In the genomic region with DNA sequence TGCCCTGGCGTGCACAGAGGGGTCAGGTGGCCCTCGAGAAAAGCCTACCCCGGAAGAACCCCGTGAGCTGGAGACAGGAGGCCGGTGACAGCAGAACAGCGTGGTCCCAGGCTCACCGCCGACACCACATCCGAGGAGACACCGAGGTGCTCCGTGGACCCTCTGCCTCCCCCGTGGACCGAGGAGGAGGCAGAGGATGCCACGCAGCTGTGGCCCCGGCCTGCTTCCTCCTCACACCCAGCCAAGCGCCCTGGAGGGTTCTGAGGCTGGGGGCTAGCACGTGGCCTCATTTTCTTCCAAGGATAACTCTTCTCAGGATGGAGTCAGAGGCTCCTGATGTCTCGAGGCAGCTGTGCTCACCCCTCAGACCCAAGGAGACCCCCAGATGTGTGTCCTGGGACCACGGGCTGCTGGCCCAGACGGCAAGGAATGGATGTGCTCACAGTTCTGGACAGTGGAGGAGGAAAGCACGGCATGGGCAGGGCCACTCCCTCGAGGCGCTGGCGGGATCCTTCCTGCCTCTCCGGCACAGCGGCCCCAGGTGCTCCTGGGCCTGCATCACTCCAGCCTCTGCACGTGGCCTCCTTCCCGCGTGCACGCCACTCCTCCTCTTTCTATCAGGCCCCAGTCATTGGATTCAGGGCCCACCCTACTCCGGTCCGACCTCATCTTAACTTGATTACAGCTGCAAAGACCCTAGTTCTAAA, we compare ENCODE assay signal across 20 cellular contexts. TPM values are rescaled to one million over a fixed set of nuclear protein-coding genes. Genes with fewer than 3 reads are reported as not detected.
DNase-seq lines count a peak whose midpoint lies in the region; ATAC-seq and TF ChIP-seq lines count a peak whose summit lies in the region.
"Had no signal": no experiment of that assay in that cellular context is flagged by ENCODE, and none has a peak within 500 bp of the region (broad histone marks: within the 10 kb centered on the region; RNA-seq: fewer than 3 reads in every experiment).

No MANE protein-coding gene starts in this region.

- H3K4me1 Mint-ChIP-seq in neural crest cell: no peaks in the 10 kb centered on the region
- H3K4me1 Mint-ChIP-seq: activated T-helper 17 cell treated with anti-CD3 and anti-CD28 coated beads, Interleukin-2, amount 50 U/mL, for 72 hours had no signal

- intact Hi-C loops in heart right ventricle (cut with DNase I) (no loop called here), left cardiac atrium (cut with DNase I) (no loop called here), dorsolateral prefrontal cortex (cut with DNase I) (no loop called here), upper lobe of right lung (cut with DNase I) (no loop called here)

- H3K27me3 ChIP-seq in heart right ventricle (peaks cover 0 to 26% (median 12%) of the 10 kb centered on the region in 7 donors), dorsolateral prefrontal cortex (no peaks in the 10 kb centered on the region), upper lobe of right lung (peaks cover 11% of the 10 kb centered on the region)

- 66 to 70% methylated on average over 32 of the region's 32 CpGs for WGBS in heart right ventricle, 2 donors

- no peak for TF ChIP-seq CTCF in heart right ventricle (IDR thresholded peaks at IDR 0.05)
- TF ChIP-seq CTCF in dorsolateral prefrontal cortex (IDR thresholded peaks at IDR 0.05 in 54 of 56, conservative IDR thresholded peaks at IDR 0.05 in 2 of 56; ENCODE audit: low read depth in 1 of 56, partially characterized antibody in 56 of 56): no peak
- TF ChIP-seq CTCF in neural crest cell (conservative IDR thresholded peaks at IDR 0.05): no peak
- no peak for TF ChIP-seq CTCF in upper lobe of right lung (IDR thresholded peaks at IDR 0.05)

- no peak overlapping the region for H3K4me3 Mint-ChIP-seq in neural crest cell
- H3K4me3 Mint-ChIP-seq: activated T-helper 17 cell treated with anti-CD3 and anti-CD28 coated beads, Interleukin-2, amount 50 U/mL, for 72 hours had no signal

- DNase-seq in heart right ventricle (no peak), left cardiac atrium (no peak), dorsolateral prefrontal cortex (no peak), neural crest cell (ENCODE audit: low read depth, low spot score) (no peak), upper lobe of right lung (no peak), NOMO-1 (lab: John Stamatoyannopoulos, UW; ENCODE audit: unreplicated experiment in 2 of 2) (no peak), LoVo (ENCODE audit: low spot score) (no peak)
- DNase-seq: activated CD4-positive, CD25-positive, alpha-beta regulatory T cell; Calu3; gastrocnemius medialis; mammary epithelial cell; naive thymus-derived CD4-positive, alpha-beta T cell; NCI-H2029 treated with DMSO at 0.1 percent for 48 hours; NCI-H524 treated with DMSO at 0.1 percent for 48 hours; T-helper 2 cell had no signal

- no peaks in the 10 kb centered on the region for H3K27me3 Mint-ChIP-seq in neural crest cell (ENCODE audit: low read depth)

- no peaks in the 10 kb centered on the region for H3K36me3 Mint-ChIP-seq in neural crest cell (ENCODE audit: low read depth)
- H3K36me3 Mint-ChIP-seq: naive thymus-derived CD4-positive, alpha-beta T cell had no signal

- H3K9me3 Mint-ChIP-seq in neural crest cell: no peaks in the 10 kb centered on the region
- H3K9me3 Mint-ChIP-seq: activated T-helper 17 cell treated with anti-CD3 and anti-CD28 coated beads, Interleukin-2, amount 50 U/mL, for 72 hours; naive thymus-derived CD4-positive, alpha-beta T cell had no signal

- peak overlapping the region; percentile 75 for H3K27ac Mint-ChIP-seq in neural crest cell (ENCODE audit: unreplicated experiment)
- H3K27ac Mint-ChIP-seq: activated T-helper 17 cell treated with anti-CD3 and anti-CD28 coated beads, Interleukin-2, amount 50 U/mL, for 72 hours; naive thymus-derived CD4-positive, alpha-beta T cell had no signal

- H3K27ac ChIP-seq in heart right ventricle (peak overlapping the region in 9 of 10 donors; percentile 18 to 91 (median 77)), dorsolateral prefrontal cortex (peak overlapping the region in 56 of 59 donors; percentile 10 to 99 (median 78)), upper lobe of right lung (peak overlapping the region; percentile 71)
- H3K27ac ChIP-seq: epithelial cell of prostate had no signal

- peak in 4 of 8 donors; percentile 3 to 35 (median 20) for ATAC-seq in heart right ventricle
- no peak for ATAC-seq in left cardiac atrium
- ATAC-seq in upper lobe of right lung: no peak
- ATAC-seq in GM19324 (IDR thresholded peaks at IDR 0.05; ENCODE audit: low FRiP score, unreplicated experiment): no peak
- ATAC-seq: gastrocnemius medialis had no signal

- H3K4me1 ChIP-seq in heart right ventricle (peaks cover 0 to 26% (median 17%) of the 10 kb centered on the region in 9 donors), upper lobe of right lung (peaks cover 10% of the 10 kb centered on the region)

- H3K4me3 ChIP-seq in heart right ventricle (peak overlapping the region in 9 of 10 donors; percentile 30 to 61 (median 53)), dorsolateral prefrontal cortex (peak overlapping the region in 30 of 59 donors; percentile 16 to 61 (median 45)), upper lobe of right lung (peak overlapping the region; percentile 48)

- H3K9me3 ChIP-seq in heart right ventricle (no peaks in the 10 kb centered on the region), upper lobe of right lung (no peaks in the 10 kb centered on the region)
- H3K9me3 ChIP-seq: gastrocnemius medialis had no signal

- H3K36me3 ChIP-seq in heart right ventricle (no peaks in the 10 kb centered on the region), upper lobe of right lung (no peaks in the 10 kb centered on the region)
- H3K36me3 ChIP-seq: gastrocnemius medialis had no signal

RNA-seq across cellular contexts. Expression of gene PVALEF, which starts 4.4 kb away (rescaled TPM):
- not detected for total RNA-seq in heart right ventricle
- polyA plus RNA-seq in heart right ventricle: not detected
- total RNA-seq in left cardiac atrium: not detected
- 1 to 10 TPM in 23 of 120 experiments, under 1 TPM in 78, not detected in 19; 0.35 to 2.6 (median 0.77) TPM for total RNA-seq in dorsolateral prefrontal cortex
- total RNA-seq in neural crest cell: not detected in 2 replicates
- not detected for total RNA-seq in upper lobe of right lung
- total RNA-seq: activated T-helper 17 cell treated with anti-CD3 and anti-CD28 coated beads, Interleukin-2, amount 50 U/mL, for 72 hours; Calu3; chondrocyte; gastrocnemius medialis; mammary epithelial cell; naive thymus-derived CD4-positive, alpha-beta T cell; pulmonary artery endothelial cell had no signal
- polyA plus RNA-seq: mammary epithelial cell; naive thymus-derived CD4-positive, alpha-beta T cell had no signal

RNA-seq across cellular contexts. Expression of gene AATK, which starts 5.1 kb away (rescaled TPM):
- 1 to 10 TPM; 3.5 to 8.5 (median 6.2) TPM for total RNA-seq in heart right ventricle
- polyA plus RNA-seq in heart right ventricle: 1 to 10 TPM; 1.5 to 6.5 TPM
- 10 to 100 TPM in 1 of 2 donors, 1 to 10 TPM in 1; 8.3 to 12.7 TPM for total RNA-seq in left cardiac atrium
- 100 to 1,000 TPM; 143 to 915 (median 275) TPM for total RNA-seq in dorsolateral prefrontal cortex
- total RNA-seq in neural crest cell: 6.0 and 6.7 TPM in 2 replicates
- 72.5 TPM for total RNA-seq in upper lobe of right lung
- total RNA-seq: Calu3 had no signal
- polyA plus RNA-seq: naive thymus-derived CD4-positive, alpha-beta T cell had no signal
